In genomic region chr1:146297781-146298574, GRCh38 we compare ENCODE assay signal across 8 cellular contexts.
DNase-seq lines count a peak whose midpoint lies in the region; ATAC-seq and TF ChIP-seq lines count a peak whose summit lies in the region.
"Not testable (repeated sequence)": the region's sequence is repeated elsewhere in the genome, so short reads cannot be mapped to it uniquely, and the experiment has no call there.

No MANE protein-coding gene starts in this region.

- intact Hi-C loops in Panc1 (cut with micrococcal nuclease; ENCODE audit: unreplicated experiment); body of pancreas (cut with DNase I); aorta (cut with DNase I): not testable (repeated sequence)

- H3K9me3 ChIP-seq in Panc1 (ENCODE audit: control insufficient read depth, insufficient read depth, low read depth, low read length); body of pancreas; aorta (ENCODE audit: control insufficient read depth, low read length): not testable (repeated sequence)

- no CpG with 5 or more reads among the region's 68 CpGs for WGBS in body of pancreas, 2 donors
- WGBS in aorta, 2 donors, result no CpG with 5 or more reads among the region's 68 CpGs

- not testable (repeated sequence) for H3K4me1 ChIP-seq in Panc1 (ENCODE audit: control insufficient read depth, insufficient read depth, low read length); body of pancreas; aorta (ENCODE audit: control insufficient read depth in 1 of 2, insufficient read depth in 2 of 2, low read length in 2 of 2)

- CTCF ChIA-PET in Panc1 (lab: Charles Lee), result not testable (repeated sequence)

- TF ChIP-seq POLR2A in body of pancreas (IDR thresholded peaks at IDR 0.05), result not testable (repeated sequence)

- H3K27ac Mint-ChIP-seq in memory B cell, result not testable (repeated sequence)

- H3K4me1 Mint-ChIP-seq in memory B cell, result not testable (repeated sequence)

- H3K4me3 Mint-ChIP-seq in memory B cell, result not testable (repeated sequence)

- not testable (repeated sequence) for DNase-seq in Panc1 (ENCODE audit: low read depth, low spot score); body of pancreas; memory B cell (ENCODE audit: low spot score in 2 of 2); aorta

- not testable (repeated sequence) for H3K36me3 ChIP-seq in Panc1 (ENCODE audit: control insufficient read depth, insufficient read depth, low read length); body of pancreas (replicated peaks in 1 of 2; ENCODE audit: insufficient read depth in 1 of 2, low read depth in 2 of 2); aorta (ENCODE audit: control insufficient read depth in 1 of 2, insufficient read depth in 2 of 2, low read length in 1 of 2)

- H3K36me3 Mint-ChIP-seq in memory B cell, result not testable (repeated sequence)

- not testable (repeated sequence) for BruUV-seq in Panc1 (replicated peaks; lab: Mats Ljungman, UMichigan)

- H3K27me3 Mint-ChIP-seq in memory B cell, result not testable (repeated sequence)

- not testable (repeated sequence) for H3K27ac ChIP-seq in Panc1 (ENCODE audit: low read length); body of pancreas; aorta (ENCODE audit: low read depth in 1 of 2, low read length in 2 of 2)

- in situ Hi-C loops in Panc1 (cut with HindIII; ENCODE audit: low pct_unique_long_range_greater_than_20kb, low sequenced_read_pairs), result not testable (repeated sequence)

- H3K4me3 ChIP-seq in Panc1 (ENCODE audit: low read depth in 2 of 2, low read length in 2 of 2); body of pancreas; aorta (ENCODE audit: low read length in 2 of 2): not testable (repeated sequence)

- not testable (repeated sequence) for H3K9me3 Mint-ChIP-seq in memory B cell

- H3K27me3 ChIP-seq in Panc1 (ENCODE audit: control insufficient read depth, insufficient read depth, low read length); body of pancreas; aorta (ENCODE audit: control insufficient read depth in 1 of 2, insufficient read depth in 2 of 2, low read length in 1 of 2): not testable (repeated sequence)

- TF ChIP-seq CTCF in Panc1 (IDR thresholded peaks at IDR 0.05); body of pancreas (IDR thresholded peaks at IDR 0.05): not testable (repeated sequence)

- POLR2A ChIA-PET in Panc1 (lab: Charles Lee), result not testable (repeated sequence)

- ATAC-seq in GM18870 (IDR thresholded peaks at IDR 0.05; ENCODE audit: unreplicated experiment), result peak; percentile 33
- peak; percentile 30 for ATAC-seq in GM21367 (IDR thresholded peaks at IDR 0.05; ENCODE audit: unreplicated experiment)
- peak; percentile 42 for ATAC-seq in HG02642 (IDR thresholded peaks at IDR 0.05; ENCODE audit: poor library complexity, unreplicated experiment)
- peak; percentile 30 for ATAC-seq in HG03108 (IDR thresholded peaks at IDR 0.05; ENCODE audit: unreplicated experiment)
- peak; percentile 85 for ATAC-seq in Panc1
- ATAC-seq in body of pancreas, result peak; percentile 78
- peak; percentile 50 for ATAC-seq in memory B cell (ENCODE audit: low read depth)
- peak; percentile 89 for ATAC-seq in aorta (ENCODE audit: low FRiP score)

Comparison
In these comparisons a context has a peak if more than half of its experiments do, and no peak if none do; other contexts are left out.
1. ATAC-seq: peak in every context shown above with its lines; median percentile 89 in aorta; 85 in Panc1; 78 in body of pancreas; 50 in memory B cell; 42 in HG02642; 33 in GM18870; 30 in GM21367; 30 in HG03108.